13 cellular contexts compared by ENCODE assay signal in genomic region chr14:79856357-79856756, GRCh38.
"Had no signal": no experiment of that assay in that cellular context is flagged by ENCODE, and none has a peak within 500 bp of the region (broad histone marks: within the 10 kb centered on the region; RNA-seq: fewer than 3 reads in every experiment).

No MANE protein-coding gene starts in this region.

- H3K27me3 ChIP-seq: adrenal gland, left lung, testis had no signal

- DNase-seq: activated CD4-positive, alpha-beta T cell treated with anti-CD3 and anti-CD28 coated beads for 4 hours; activated naive CD4-positive, alpha-beta T cell treated with anti-CD3 and anti-CD28 coated beads for 36 hours; adrenal gland; endodermal cell; erythroblast; foreskin fibroblast; islet precursor cell; left lung; nephron progenitor cell; stimulated activated CD4-positive, alpha-beta T cell treated with anti-CD3 and anti-CD28 coated beads, Interleukin-15, amount 100 ng/mL, for 24 hours; stimulated activated CD4-positive, alpha-beta T cell treated with anti-CD3 and anti-CD28 coated beads, Interleukin-4, amount 100 ng/mL, for 24 hours; testis had no signal

- H3K36me3 ChIP-seq: adrenal gland, left lung had no signal

- H3K4me1 ChIP-seq: adrenal gland, left lung, testis had no signal

- H3K27ac ChIP-seq: left lung, testis had no signal

- ATAC-seq: activated T-helper 17 cell treated with anti-CD3 and anti-CD28 coated beads, Interleukin-2, amount 50 U/mL, for 72 hours; left lung had no signal

- H3K4me3 ChIP-seq: adrenal gland, left lung, testis had no signal

- H3K9me3 ChIP-seq: adrenal gland, left lung, testis had no signal
